In genomic region chrX:47361538-47362511, GRCh38 we compare ENCODE assay signal across 8 cellular contexts. TPM values are rescaled to one million over a fixed set of nuclear protein-coding genes. Genes with fewer than 3 reads are reported as not detected.
A peak's percentile ranks its signal among the peaks of the same experiment; 100 is the strongest.
DNase-seq lines count a peak whose midpoint lies in the region; ATAC-seq and TF ChIP-seq lines count a peak whose summit lies in the region.

No MANE protein-coding gene starts in this region.

- no peak overlapping the region for H3K27ac ChIP-seq in CD4-positive, alpha-beta memory T cell (ENCODE audit: low read depth, low read length)
- no peak overlapping the region for H3K27ac ChIP-seq in naive thymus-derived CD4-positive, alpha-beta T cell (ENCODE audit: low read depth, low read length)
- H3K27ac ChIP-seq in vagina: peak overlapping the region; percentile 63

- no peaks in the 10 kb centered on the region for H3K27me3 ChIP-seq in CD4-positive, alpha-beta memory T cell (ENCODE audit: insufficient read depth, low read length)
- H3K27me3 ChIP-seq in naive thymus-derived CD4-positive, alpha-beta T cell (ENCODE audit: control insufficient read depth in 2 of 2, insufficient read depth in 2 of 2, low read length in 2 of 2): no peaks in the 10 kb centered on the region
- no peaks in the 10 kb centered on the region for H3K27me3 ChIP-seq in vagina

- peaks cover 0 to 4% (median 0%) of the 10 kb centered on the region in 8 donors for H3K9me3 Mint-ChIP-seq in CD4-positive, alpha-beta memory T cell
- H3K9me3 Mint-ChIP-seq in naive thymus-derived CD4-positive, alpha-beta T cell: peaks cover 0 to 1% (median 0%) of the 10 kb centered on the region in 11 donors

- H3K27me3 Mint-ChIP-seq in CD4-positive, alpha-beta memory T cell: no peaks in the 10 kb centered on the region
- H3K27me3 Mint-ChIP-seq in naive thymus-derived CD4-positive, alpha-beta T cell: no peaks in the 10 kb centered on the region

- intact Hi-C loops in CD4-positive, alpha-beta memory T cell (cut with micrococcal nuclease): no loop called here
- intact Hi-C loops in naive thymus-derived CD4-positive, alpha-beta T cell (cut with micrococcal nuclease): loop anchor here in 1 of 2 donors (10.0 kb wide), 1 partner anchor 293 kb away; the partner anchor contains the start of genes ELK1 and UXT
- intact Hi-C loops in vagina (cut with DNase I): no loop called here

- TF ChIP-seq POLR2A in vagina (IDR thresholded peaks at IDR 0.05): no peak

- POLR2A ChIA-PET in CD4-positive, alpha-beta memory T cell (lab: Charles Lee; ENCODE audit: partially characterized antibody): interaction anchor here (1.0 kb wide), 1 partner anchor 223 kb away, joined by 3 read pairs; no protein-coding TSS in a partner anchor
- POLR2A ChIA-PET in naive thymus-derived CD4-positive, alpha-beta T cell (lab: Charles Lee): interaction anchor here (0.6 to 0.8 kb wide), 3 partner anchors 15 to 268 kb away, joined by 3 to 5 read pairs (median 4); partner anchors contain the start of gene CFP

- H3K36me3 Mint-ChIP-seq in CD4-positive, alpha-beta memory T cell: no peaks in the 10 kb centered on the region
- H3K36me3 Mint-ChIP-seq in naive thymus-derived CD4-positive, alpha-beta T cell: peaks cover 0 to 5% (median 0%) of the 10 kb centered on the region in 5 donors

- H3K4me1 ChIP-seq in CD4-positive, alpha-beta memory T cell (ENCODE audit: insufficient read depth, low read length): peaks cover 17% of the 10 kb centered on the region
- peaks cover 6 to 9% of the 10 kb centered on the region in 2 donors for H3K4me1 ChIP-seq in naive thymus-derived CD4-positive, alpha-beta T cell (ENCODE audit: control insufficient read depth in 2 of 2, insufficient read depth in 2 of 2, low read length in 2 of 2)
- H3K4me1 ChIP-seq in vagina: no peaks in the 10 kb centered on the region

- no peaks in the 10 kb centered on the region for H3K36me3 ChIP-seq in CD4-positive, alpha-beta memory T cell (ENCODE audit: insufficient read depth, low read length)
- no peaks in the 10 kb centered on the region for H3K36me3 ChIP-seq in naive thymus-derived CD4-positive, alpha-beta T cell (ENCODE audit: control insufficient read depth in 2 of 3, insufficient read depth in 3 of 3, low read length in 3 of 3)
- H3K36me3 ChIP-seq in vagina: no peaks in the 10 kb centered on the region

- ATAC-seq in GM18907 (IDR thresholded peaks at IDR 0.05; ENCODE audit: unreplicated experiment) (peak; percentile 89), HG03066 (IDR thresholded peaks at IDR 0.05; ENCODE audit: low read depth, unreplicated experiment) (peak; percentile 92)
- peak; percentile 75 for ATAC-seq in naive thymus-derived CD4-positive, alpha-beta T cell

- H3K27ac Mint-ChIP-seq in CD4-positive, alpha-beta memory T cell: peak overlapping the region in 6 of 7 donors; percentile 52 to 74 (median 60)
- H3K27ac Mint-ChIP-seq in naive thymus-derived CD4-positive, alpha-beta T cell: peak overlapping the region in 4 of 9 donors; percentile 15 to 40 (median 31)

- peak overlapping the region in 5 of 8 donors; percentile 4 to 66 (median 36) for H3K4me3 Mint-ChIP-seq in CD4-positive, alpha-beta memory T cell
- H3K4me3 Mint-ChIP-seq in naive thymus-derived CD4-positive, alpha-beta T cell: peak overlapping the region in 5 of 10 donors; percentile 3 to 29 (median 24)

- DNase-seq in CD4-positive, alpha-beta memory T cell: peak; percentile 22 to 66 (median 38)
- DNase-seq in NCI-H2196 (lab: John Stamatoyannopoulos, UW; ENCODE audit: unreplicated experiment) (peak; percentile 85), foreskin melanocyte (peak; percentile 92), vagina (ENCODE audit: extremely low spot score in 2 of 2) (peak in 1 of 2 donors; percentile 91)
- peak; percentile 21 to 25 for DNase-seq in activated T-cell treated with anti-CD3 and anti-CD28 coated beads, Interleukin-2, amount 50 U/mL, for 48 hours
- peak in 3 of 9 donors; percentile 8 to 16 (median 10) for DNase-seq in naive thymus-derived CD4-positive, alpha-beta T cell

- no peak overlapping the region for H3K4me3 ChIP-seq in CD4-positive, alpha-beta memory T cell (ENCODE audit: low read length in 2 of 2)
- no peak overlapping the region for H3K4me3 ChIP-seq in naive thymus-derived CD4-positive, alpha-beta T cell (ENCODE audit: low read length)
- H3K4me3 ChIP-seq in vagina: peak overlapping the region; percentile 26 to 35

- no peak for TF ChIP-seq CTCF in vagina (IDR thresholded peaks at IDR 0.05)

- peaks cover 18 to 34% (median 25%) of the 10 kb centered on the region in 4 donors for H3K4me1 Mint-ChIP-seq in CD4-positive, alpha-beta memory T cell
- H3K4me1 Mint-ChIP-seq in naive thymus-derived CD4-positive, alpha-beta T cell: peaks cover 10 to 48% (median 30%) of the 10 kb centered on the region in 7 donors

- no peaks in the 10 kb centered on the region for H3K9me3 ChIP-seq in CD4-positive, alpha-beta memory T cell (ENCODE audit: control insufficient read depth in 1 of 2, low read length in 2 of 2)
- H3K9me3 ChIP-seq in naive thymus-derived CD4-positive, alpha-beta T cell (ENCODE audit: control insufficient read depth in 2 of 3, low read length in 3 of 3): no peaks in the 10 kb centered on the region
- H3K9me3 ChIP-seq in vagina: no peaks in the 10 kb centered on the region

- CTCF ChIA-PET in CD4-positive, alpha-beta memory T cell (lab: Charles Lee; ENCODE audit: partially characterized antibody): interaction anchor here (1.8 kb wide), 1 partner anchor 22 kb away, joined by 9 read pairs; no protein-coding TSS in a partner anchor
- CTCF ChIA-PET in naive thymus-derived CD4-positive, alpha-beta T cell (lab: Charles Lee): no interaction called here

RNA-seq across cellular contexts. Expression of gene ZNF157, which starts 8.6 kb away (rescaled TPM):
- total RNA-seq in CD4-positive, alpha-beta memory T cell: under 1 TPM; 0.87 to 1.00 TPM
- under 1 TPM; 0.22 to 0.97 TPM for polyA plus RNA-seq in CD4-positive, alpha-beta memory T cell
- total RNA-seq in naive thymus-derived CD4-positive, alpha-beta T cell: 1 to 10 TPM in 3 of 5 experiments, under 1 TPM in 2; 0.27 to 2.4 (median 1.6) TPM
- polyA plus RNA-seq in naive thymus-derived CD4-positive, alpha-beta T cell: under 1 TPM; 0.21 to 0.92 TPM
- total RNA-seq in vagina: not detected

Comparison
In these comparisons a context has a peak if more than half of its experiments do, and no peak if none do; other contexts are left out.
1. H3K4me3 ChIP-seq: peak in vagina (2 of 2); none in CD4-positive, alpha-beta memory T cell (0 of 2) and naive thymus-derived CD4-positive, alpha-beta T cell (single experiment).
2. Peak in every context shown above with its lines, with median percentiles within 50 percentile points of each other: ATAC-seq.